Comparison of ENCODE assay signal across 8 cellular contexts in genomic region chr1:68232354-68233148, GRCh38. TPM values are rescaled to one million over a fixed set of nuclear protein-coding genes. Genes with fewer than 3 reads are reported as not detected.
DNase-seq lines count a peak whose midpoint lies in the region; ATAC-seq, FAIRE-seq and TF ChIP-seq lines count a peak whose summit lies in the region.

Gene WLS (minus strand): TSS chr1:68232523. CDS start chr1:68232299, 224 bp downstream.

- intact Hi-C loops in sigmoid colon (cut with DNase I), result loop anchor here (2.0 to 5.0 kb wide), 4 partner anchors 90 to 400 kb away; partner anchors contain the start of gene GNG12

- peak within 1 kb of the TSS; percentile 74; the same call in 1 of the 2 replicates for H3K9ac ChIP-seq in iPS-20b (ENCODE audit: low read depth, low read length)

- no peaks in the 10 kb centered on the region; the same call in 1 of the 2 replicates for H3K9me3 ChIP-seq in iPS-20b (ENCODE audit: insufficient read depth, low read depth, low read length)
- no peaks in the 10 kb centered on the region for H3K9me3 ChIP-seq in sigmoid colon

- H3K36me3 ChIP-seq in bronchial epithelial cell (ENCODE audit: control insufficient read depth, insufficient read depth, low read length) (no peaks in the 10 kb centered on the region), iPS-20b (ENCODE audit: insufficient read depth, low read depth, low read length) (no peaks in the 10 kb centered on the region), sigmoid colon (no peaks in the 10 kb centered on the region)

- WGBS in sigmoid colon, 2 donors, result 1 to 2% methylated on average over 41 of the region's 41 CpGs

- H3K4me1 ChIP-seq in iPS-20b (ENCODE audit: insufficient read depth, low read length) (peaks cover 12% of the 10 kb centered on the region), sigmoid colon (peaks cover 0 to 36% (median 15%) of the 10 kb centered on the region in 4 donors)

- no peak for ATAC-seq in HG03139 (IDR thresholded peaks at IDR 0.05; ENCODE audit: unreplicated experiment)
- no peak for ATAC-seq in GM18868 (IDR thresholded peaks at IDR 0.05; ENCODE audit: unreplicated experiment)

- TF ChIP-seq CTCF in bronchial epithelial cell (IDR thresholded peaks at IDR 0.05; ENCODE audit: insufficient read depth, low read length, severe bottlenecking) (peak; percentile 23), sigmoid colon (IDR thresholded peaks at IDR 0.05) (peak in 1 of 4 experiments; percentile 18)

- no peak for FAIRE-seq in bronchial epithelial cell (lab: Jason Lieb, UNC)

- peak; percentile 81 to 92 for TF ChIP-seq POLR2A in sigmoid colon (IDR thresholded peaks at IDR 0.05)

- H3K4me3 ChIP-seq in bronchial epithelial cell (ENCODE audit: low read depth, low read length) (peak within 1 kb of the TSS; percentile 58), iPS-20b (ENCODE audit: low read length) (peak within 1 kb of the TSS; percentile 92), sigmoid colon (peak within 1 kb of the TSS; percentile 79 to 93 (median 84))

- DNase-seq in NCI-H1417 (lab: John Stamatoyannopoulos, UW) (peak; percentile 49 to 87 (median 77)), NCI-H1417 treated with DMSO at 0.1 percent for 48 hours (lab: John Stamatoyannopoulos, UW) (no peak), NCI-H2227 (lab: John Stamatoyannopoulos, UW; ENCODE audit: unreplicated experiment) (peak; percentile 59), bronchial epithelial cell (ENCODE audit: low read depth) (peak; percentile 55), sigmoid colon (peak; percentile 93)

- H3K27ac ChIP-seq in iPS-20b (ENCODE audit: low read length) (no peak within 1 kb of the TSS), sigmoid colon (peak within 1 kb of the TSS; percentile 94 to 97 (median 94))

- H3K27me3 ChIP-seq in bronchial epithelial cell (ENCODE audit: control insufficient read depth, insufficient read depth, low read length), result no peaks in the 10 kb centered on the region
- peaks cover 100% of the 10 kb centered on the region for H3K27me3 ChIP-seq in iPS-20b (ENCODE audit: insufficient read depth, low read length)
- H3K27me3 ChIP-seq in sigmoid colon, result no peaks in the 10 kb centered on the region

- TF ChIP-seq EP300 in sigmoid colon (IDR thresholded peaks at IDR 0.05), result no peak

RNA-seq across cellular contexts. Expression of gene WLS, which starts in this region (rescaled TPM):
- total RNA-seq in bronchial epithelial cell, result 34.1 and 39.8 TPM in 2 replicates
- 100 to 1,000 TPM in 3 of 4 donors, 10 to 100 TPM in 1; 99.2 to 188 (median 134) TPM for total RNA-seq in sigmoid colon
- polyA plus RNA-seq in sigmoid colon, result 10 to 100 TPM; 12.6 to 37.7 (median 16.9) TPM
